1 cellular context compared by ENCODE assay signal in genomic region chr5:38069360-38069759, GRCh38.
TF ChIP-seq lines count a peak whose summit lies in the region.

No MANE protein-coding gene starts in this region.

TF ChIP-seq in GM23338, 12 proteins besides CTCF, POLR2A, EP300 and RAD21 (continued from another document):
- TF ChIP-seq, protein P1, sequence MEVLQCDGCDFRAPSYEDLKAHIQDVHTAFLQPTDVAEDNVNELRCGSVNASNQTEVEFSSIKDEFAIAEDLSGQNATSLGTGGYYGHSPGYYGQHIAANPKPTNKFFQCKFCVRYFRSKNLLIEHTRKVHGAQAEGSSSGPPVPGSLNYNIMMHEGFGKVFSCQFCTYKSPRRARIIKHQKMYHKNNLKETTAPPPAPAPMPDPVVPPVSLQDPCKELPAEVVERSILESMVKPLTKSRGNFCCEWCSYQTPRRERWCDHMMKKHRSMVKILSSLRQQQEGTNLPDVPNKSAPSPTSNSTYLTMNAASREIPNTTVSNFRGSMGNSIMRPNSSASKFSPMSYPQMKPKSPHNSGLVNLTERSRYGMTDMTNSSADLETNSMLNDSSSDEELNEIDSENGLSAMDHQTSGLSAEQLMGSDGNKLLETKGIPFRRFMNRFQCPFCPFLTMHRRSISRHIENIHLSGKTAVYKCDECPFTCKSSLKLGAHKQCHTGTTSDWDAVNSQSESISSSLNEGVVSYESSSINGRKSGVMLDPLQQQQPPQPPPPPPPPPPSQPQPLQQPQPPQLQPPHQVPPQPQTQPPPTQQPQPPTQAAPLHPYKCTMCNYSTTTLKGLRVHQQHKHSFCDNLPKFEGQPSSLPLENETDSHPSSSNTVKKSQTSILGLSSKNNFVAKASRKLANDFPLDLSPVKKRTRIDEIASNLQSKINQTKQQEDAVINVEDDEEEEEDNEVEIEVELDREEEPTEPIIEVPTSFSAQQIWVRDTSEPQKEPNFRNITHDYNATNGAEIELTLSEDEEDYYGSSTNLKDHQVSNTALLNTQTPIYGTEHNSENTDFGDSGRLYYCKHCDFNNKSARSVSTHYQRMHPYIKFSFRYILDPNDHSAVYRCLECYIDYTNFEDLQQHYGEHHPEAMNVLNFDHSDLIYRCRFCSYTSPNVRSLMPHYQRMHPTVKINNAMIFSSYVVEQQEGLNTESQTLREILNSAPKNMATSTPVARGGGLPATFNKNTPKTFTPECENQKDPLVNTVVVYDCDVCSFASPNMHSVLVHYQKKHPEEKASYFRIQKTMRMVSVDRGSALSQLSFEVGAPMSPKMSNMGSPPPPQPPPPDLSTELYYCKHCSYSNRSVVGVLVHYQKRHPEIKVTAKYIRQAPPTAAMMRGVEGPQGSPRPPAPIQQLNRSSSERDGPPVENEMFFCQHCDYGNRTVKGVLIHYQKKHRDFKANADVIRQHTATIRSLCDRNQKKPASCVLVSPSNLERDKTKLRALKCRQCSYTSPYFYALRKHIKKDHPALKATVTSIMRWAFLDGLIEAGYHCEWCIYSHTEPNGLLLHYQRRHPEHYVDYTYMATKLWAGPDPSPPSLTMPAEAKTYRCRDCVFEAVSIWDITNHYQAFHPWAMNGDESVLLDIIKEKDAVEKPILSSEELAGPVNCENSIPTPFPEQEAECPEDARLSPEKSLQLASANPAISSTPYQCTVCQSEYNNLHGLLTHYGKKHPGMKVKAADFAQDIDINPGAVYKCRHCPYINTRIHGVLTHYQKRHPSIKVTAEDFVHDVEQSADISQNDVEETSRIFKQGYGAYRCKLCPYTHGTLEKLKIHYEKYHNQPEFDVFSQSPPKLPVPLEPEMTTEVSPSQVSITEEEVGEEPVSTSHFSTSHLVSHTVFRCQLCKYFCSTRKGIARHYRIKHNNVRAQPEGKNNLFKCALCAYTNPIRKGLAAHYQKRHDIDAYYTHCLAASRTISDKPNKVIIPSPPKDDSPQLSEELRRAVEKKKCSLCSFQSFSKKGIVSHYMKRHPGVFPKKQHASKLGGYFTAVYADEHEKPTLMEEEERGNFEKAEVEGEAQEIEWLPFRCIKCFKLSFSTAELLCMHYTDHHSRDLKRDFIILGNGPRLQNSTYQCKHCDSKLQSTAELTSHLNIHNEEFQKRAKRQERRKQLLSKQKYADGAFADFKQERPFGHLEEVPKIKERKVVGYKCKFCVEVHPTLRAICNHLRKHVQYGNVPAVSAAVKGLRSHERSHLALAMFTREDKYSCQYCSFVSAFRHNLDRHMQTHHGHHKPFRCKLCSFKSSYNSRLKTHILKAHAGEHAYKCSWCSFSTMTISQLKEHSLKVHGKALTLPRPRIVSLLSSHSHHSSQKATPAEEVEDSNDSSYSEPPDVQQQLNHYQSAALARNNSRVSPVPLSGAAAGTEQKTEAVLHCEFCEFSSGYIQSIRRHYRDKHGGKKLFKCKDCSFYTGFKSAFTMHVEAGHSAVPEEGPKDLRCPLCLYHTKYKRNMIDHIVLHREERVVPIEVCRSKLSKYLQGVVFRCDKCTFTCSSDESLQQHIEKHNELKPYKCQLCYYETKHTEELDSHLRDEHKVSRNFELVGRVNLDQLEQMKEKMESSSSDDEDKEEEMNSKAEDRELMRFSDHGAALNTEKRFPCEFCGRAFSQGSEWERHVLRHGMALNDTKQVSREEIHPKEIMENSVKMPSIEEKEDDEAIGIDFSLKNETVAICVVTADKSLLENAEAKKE (CRISPR knock-in tag; IDR thresholded peaks at IDR 0.05), result no peak
- TF ChIP-seq EZH2phosphoT487 (IDR thresholded peaks at IDR 0.05; ENCODE audit: unreplicated experiment) (no peak), STAT1 (IDR thresholded peaks at IDR 0.05; ENCODE audit: unreplicated experiment) (no peak)
- TF ChIP-seq, protein P2, sequence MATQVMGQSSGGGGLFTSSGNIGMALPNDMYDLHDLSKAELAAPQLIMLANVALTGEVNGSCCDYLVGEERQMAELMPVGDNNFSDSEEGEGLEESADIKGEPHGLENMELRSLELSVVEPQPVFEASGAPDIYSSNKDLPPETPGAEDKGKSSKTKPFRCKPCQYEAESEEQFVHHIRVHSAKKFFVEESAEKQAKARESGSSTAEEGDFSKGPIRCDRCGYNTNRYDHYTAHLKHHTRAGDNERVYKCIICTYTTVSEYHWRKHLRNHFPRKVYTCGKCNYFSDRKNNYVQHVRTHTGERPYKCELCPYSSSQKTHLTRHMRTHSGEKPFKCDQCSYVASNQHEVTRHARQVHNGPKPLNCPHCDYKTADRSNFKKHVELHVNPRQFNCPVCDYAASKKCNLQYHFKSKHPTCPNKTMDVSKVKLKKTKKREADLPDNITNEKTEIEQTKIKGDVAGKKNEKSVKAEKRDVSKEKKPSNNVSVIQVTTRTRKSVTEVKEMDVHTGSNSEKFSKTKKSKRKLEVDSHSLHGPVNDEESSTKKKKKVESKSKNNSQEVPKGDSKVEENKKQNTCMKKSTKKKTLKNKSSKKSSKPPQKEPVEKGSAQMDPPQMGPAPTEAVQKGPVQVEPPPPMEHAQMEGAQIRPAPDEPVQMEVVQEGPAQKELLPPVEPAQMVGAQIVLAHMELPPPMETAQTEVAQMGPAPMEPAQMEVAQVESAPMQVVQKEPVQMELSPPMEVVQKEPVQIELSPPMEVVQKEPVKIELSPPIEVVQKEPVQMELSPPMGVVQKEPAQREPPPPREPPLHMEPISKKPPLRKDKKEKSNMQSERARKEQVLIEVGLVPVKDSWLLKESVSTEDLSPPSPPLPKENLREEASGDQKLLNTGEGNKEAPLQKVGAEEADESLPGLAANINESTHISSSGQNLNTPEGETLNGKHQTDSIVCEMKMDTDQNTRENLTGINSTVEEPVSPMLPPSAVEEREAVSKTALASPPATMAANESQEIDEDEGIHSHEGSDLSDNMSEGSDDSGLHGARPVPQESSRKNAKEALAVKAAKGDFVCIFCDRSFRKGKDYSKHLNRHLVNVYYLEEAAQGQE (IDR thresholded peaks at IDR 0.05; ENCODE audit: unreplicated experiment), result no peak
TF ChIP-seq in GM23338: peak in this region for 0.
